In genomic region chr16:72612718-72613117, GRCh38 we compare ENCODE assay signal across 36 cellular contexts.
"Had no signal": no experiment of that assay in that cellular context is flagged by ENCODE, and none has a peak within 500 bp of the region (broad histone marks: within the 10 kb centered on the region; RNA-seq: fewer than 3 reads in every experiment).

No MANE protein-coding gene starts in this region.

- H3K4me1 ChIP-seq: adrenal gland, body of pancreas, breast epithelium, esophagus squamous epithelium had no signal

- H3K27ac Mint-ChIP-seq: activated B cell treated with CpG ODN at 0.5 μM for 24 hours; activated CD8-positive, alpha-beta T cell treated with anti-CD3 and anti-CD28 coated beads for 36 hours; activated naive CD4-positive, alpha-beta T cell treated with anti-CD3 and anti-CD28 coated beads for 36 hours; activated naive CD4-positive, alpha-beta T cell treated with anti-CD3 and anti-CD28 coated beads, Interleukin-2, amount 50 U/mL, for 24 hours; activated naive CD8-positive, alpha-beta T cell treated with anti-CD3 and anti-CD28 coated beads for 36 hours; activated naive CD8-positive, alpha-beta T cell treated with anti-CD3 and anti-CD28 coated beads, Interleukin-2, amount 50 U/mL, for 24 hours; activated T-helper 17 cell treated with anti-CD3 and anti-CD28 coated beads, Interleukin-2, amount 50 U/mL, for 72 hours; T-cell; T-helper 1 cell treated with Interleukin-12 subunit alpha and Interleukin-12 subunit beta and Interleukin-4 antibody, amounts not matched to agents 30 μg/mL and 1 μg/mL, for 36 hours; T-helper 2 cell treated with Interferon-gamma antibody and Interleukin-4, amounts not matched to agents 5 μg/mL and 100 μg/mL, for 36 hours had no signal

- H3K4me1 Mint-ChIP-seq: activated naive CD4-positive, alpha-beta T cell treated with anti-CD3 and anti-CD28 coated beads, Interleukin-2, amount 50 U/mL, for 24 hours; activated naive CD8-positive, alpha-beta T cell treated with anti-CD3 and anti-CD28 coated beads for 36 hours; activated T-helper 17 cell treated with anti-CD3 and anti-CD28 coated beads, Interleukin-2, amount 50 U/mL, for 72 hours; central memory CD8-positive, alpha-beta T cell; T-cell had no signal

- H3K4me3 Mint-ChIP-seq: activated B cell treated with CpG ODN at 0.5 μM for 24 hours; activated CD8-positive, alpha-beta T cell treated with anti-CD3 and anti-CD28 coated beads for 36 hours; activated naive CD4-positive, alpha-beta T cell treated with anti-CD3 and anti-CD28 coated beads for 36 hours; activated naive CD4-positive, alpha-beta T cell treated with anti-CD3 and anti-CD28 coated beads, Interleukin-2, amount 50 U/mL, for 24 hours; activated naive CD8-positive, alpha-beta T cell treated with anti-CD3 and anti-CD28 coated beads for 36 hours; activated naive CD8-positive, alpha-beta T cell treated with anti-CD3 and anti-CD28 coated beads, Interleukin-2, amount 50 U/mL, for 24 hours; activated T-cell treated with anti-CD3 and anti-CD28 coated beads, Interleukin-2, amount 50 U/mL, for 4 hours; activated T-helper 17 cell treated with anti-CD3 and anti-CD28 coated beads, Interleukin-2, amount 50 U/mL, for 72 hours; central memory CD8-positive, alpha-beta T cell; T-cell; T-helper 1 cell treated with Interleukin-12 subunit alpha and Interleukin-12 subunit beta and Interleukin-4 antibody, amounts not matched to agents 30 μg/mL and 1 μg/mL, for 36 hours; T-helper 2 cell treated with Interferon-gamma antibody and Interleukin-4, amounts not matched to agents 5 μg/mL and 100 μg/mL, for 36 hours had no signal

- ATAC-seq: activated CD4-positive, CD25-positive, alpha-beta regulatory T cell treated with anti-CD3 and anti-CD28 coated beads, Interleukin-2, amount 50 U/mL, for 24 hours; activated CD8-positive, alpha-beta T cell treated with anti-CD3 and anti-CD28 coated beads for 36 hours; activated naive CD8-positive, alpha-beta T cell treated with anti-CD3 and anti-CD28 coated beads, Interleukin-2, amount 50 U/mL, for 24 hours; activated T-cell treated with anti-CD3 and anti-CD28 coated beads, Interleukin-2, amount 50 U/mL, for 4 hours; activated T-helper 17 cell treated with anti-CD3 and anti-CD28 coated beads, Interleukin-2, amount 50 U/mL, for 72 hours; body of pancreas; gastroesophageal sphincter; T-cell had no signal

- H3K27me3 Mint-ChIP-seq: activated B cell treated with CpG ODN at 0.5 μM for 24 hours; activated CD8-positive, alpha-beta T cell treated with anti-CD3 and anti-CD28 coated beads for 36 hours; activated naive CD4-positive, alpha-beta T cell treated with anti-CD3 and anti-CD28 coated beads, Interleukin-2, amount 50 U/mL, for 24 hours; activated naive CD8-positive, alpha-beta T cell treated with anti-CD3 and anti-CD28 coated beads for 36 hours; activated naive CD8-positive, alpha-beta T cell treated with anti-CD3 and anti-CD28 coated beads, Interleukin-2, amount 50 U/mL, for 24 hours; activated T-helper 17 cell treated with anti-CD3 and anti-CD28 coated beads, Interleukin-2, amount 50 U/mL, for 72 hours; central memory CD8-positive, alpha-beta T cell; T-cell had no signal

- H3K27me3 ChIP-seq: adrenal gland, body of pancreas, breast epithelium, cardiac muscle cell, esophagus squamous epithelium, gastroesophageal sphincter had no signal

- H3K9me3 ChIP-seq: adrenal gland, body of pancreas, breast epithelium, esophagus squamous epithelium, gastroesophageal sphincter had no signal

- H3K36me3 Mint-ChIP-seq: activated naive CD4-positive, alpha-beta T cell treated with anti-CD3 and anti-CD28 coated beads, Interleukin-2, amount 50 U/mL, for 24 hours; T-cell had no signal

- FAIRE-seq: colon, endometrium, endothelial cell of umbilical vein had no signal

- DNase-seq: activated B cell treated with CpG ODN at 0.5 μM for 24 hours; activated CD4-positive, alpha-beta T cell treated with anti-CD3 and anti-CD28 coated beads for 48 hours; activated CD4-positive, alpha-beta T cell treated with anti-CD3 and anti-CD28 coated beads, Interleukin-2, amount 50 U/mL, for 1 hour; activated CD4-positive, alpha-beta T cell treated with anti-CD3 and anti-CD28 coated beads, Interleukin-2, amount 50 U/mL, for 48 hours; activated CD8-positive, alpha-beta memory T cell treated with anti-CD3 and anti-CD28 coated beads for 24 hours; activated CD8-positive, alpha-beta T cell treated with anti-CD3 and anti-CD28 coated beads for 36 hours; activated effector memory CD4-positive, alpha-beta T cell treated with Interleukin-2 at 50 U/mL for 16 hours; activated gamma-delta T cell treated with Interleukin-2 at 50 U/mL for 16 hours; activated naive CD4-positive, alpha-beta T cell treated with anti-CD3 and anti-CD28 coated beads for 36 hours; activated naive CD8-positive, alpha-beta T cell treated with anti-CD3 and anti-CD28 coated beads for 36 hours; activated naive CD8-positive, alpha-beta T cell treated with anti-CD3 and anti-CD28 coated beads, Interleukin-2, amount 50 U/mL, for 24 hours; activated T-cell treated with anti-CD3 and anti-CD28 coated beads, Interleukin-2, amount 50 U/mL, for 4 hours; adrenal gland; amygdala; aorta; body of pancreas; effector CD8-positive, alpha-beta T cell; esophagus squamous epithelium; foreskin melanocyte; SW 1271; T-cell; T1000; WERI-Rb-1 had no signal

- H3K27ac ChIP-seq: adrenal gland, body of pancreas, breast epithelium, cardiac muscle cell, epithelial cell of prostate, esophagus squamous epithelium, gastroesophageal sphincter, WERI-Rb-1 had no signal

- H3K36me3 ChIP-seq: adrenal gland, breast epithelium, cardiac muscle cell, esophagus squamous epithelium, gastroesophageal sphincter, WERI-Rb-1 had no signal

- H3K9me3 Mint-ChIP-seq: activated naive CD4-positive, alpha-beta T cell treated with anti-CD3 and anti-CD28 coated beads, Interleukin-2, amount 50 U/mL, for 24 hours; activated naive CD8-positive, alpha-beta T cell treated with anti-CD3 and anti-CD28 coated beads for 36 hours; activated T-helper 17 cell treated with anti-CD3 and anti-CD28 coated beads, Interleukin-2, amount 50 U/mL, for 72 hours; T-helper 2 cell treated with Interferon-gamma antibody and Interleukin-4, amounts not matched to agents 5 μg/mL and 100 μg/mL, for 36 hours had no signal

- H3K4me3 ChIP-seq: adrenal gland, body of pancreas, breast epithelium, cardiac muscle cell, esophagus squamous epithelium, gastroesophageal sphincter had no signal
